2 cellular contexts compared by ENCODE assay signal in genomic region chr1:194297999-194298598, GRCh38.
TF ChIP-seq lines count a peak whose summit lies in the region.

No MANE protein-coding gene starts in this region.

TF ChIP-seq in IMR-90, 13 proteins besides CTCF, POLR2A, EP300 and RAD21:
- no peak for TF ChIP-seq MAFK (IDR thresholded peaks at IDR 0.05; ENCODE audit: low read depth, low read length)
- no peak for TF ChIP-seq RCOR1 (IDR thresholded peaks at IDR 0.05; ENCODE audit: insufficient replicate concordance, low read length)
- TF ChIP-seq FOS (IDR thresholded peaks at IDR 0.05; ENCODE audit: low read depth, low read length) = no peak
- no peak for TF ChIP-seq MAZ (IDR thresholded peaks at IDR 0.05; ENCODE audit: borderline replicate concordance, low read depth, low read length)
- TF ChIP-seq CEBPB (IDR thresholded peaks at IDR 0.05; ENCODE audit: low read depth, low read length) = peak; percentile 55
TF ChIP-seq in IMR-90: peak in this region for 1.

TF ChIP-seq in WTC11, 78 proteins besides CTCF, POLR2A, EP300 and RAD21:
- TF ChIP-seq NFYB (CRISPR knock-in tag; conservative IDR thresholded peaks at IDR 0.05; ENCODE audit: low read depth) (no peak), GABPB1 (CRISPR knock-in tag; IDR thresholded peaks at IDR 0.05) (peak; percentile 95)
